Comparison of ENCODE assay signal across 22 cellular contexts in the genomic region with DNA sequence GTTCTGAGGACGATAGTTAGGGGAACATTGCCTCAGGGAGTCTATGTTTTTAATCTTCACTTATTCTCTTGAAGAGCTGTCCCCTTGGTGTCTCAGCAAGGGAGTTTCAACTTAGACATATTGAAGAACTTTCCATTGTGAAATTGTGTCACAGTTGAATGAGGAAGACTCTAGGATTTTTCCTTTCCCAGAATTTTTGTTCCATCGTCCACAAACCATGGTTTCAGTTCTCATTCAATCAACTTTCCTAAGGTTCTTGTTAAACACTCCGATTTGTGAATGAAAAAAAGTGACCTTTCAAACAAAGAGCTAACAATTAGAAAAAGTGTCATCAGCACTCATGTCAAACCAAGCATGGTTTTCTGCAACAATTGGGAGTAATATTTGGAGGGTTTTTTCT.
DNase-seq lines count a peak whose midpoint lies in the region; ATAC-seq, FAIRE-seq and TF ChIP-seq lines count a peak whose summit lies in the region.
"Had no signal": no experiment of that assay in that cellular context is flagged by ENCODE, and none has a peak within 500 bp of the region (broad histone marks: within the 10 kb centered on the region; RNA-seq: fewer than 3 reads in every experiment).

No MANE protein-coding gene starts in this region.

- no peak overlapping the region for H3K18ac ChIP-seq in H1 (ENCODE audit: extremely low read depth, low read length)

- 0 out of 2 replicates have a peak overlapping the region, but pooled peaks have one; percentile 16 for H2AFZ ChIP-seq in H1 (ENCODE audit: low read length)

- H3K9me3 Mint-ChIP-seq in stimulated activated naive CD8-positive, alpha-beta T cell treated with anti-CD3 and anti-CD28 coated beads, Interleukin-15, Interleukin-2, amounts not matched to agents 100 ng/mL and 50 ng/mL, for 24 hours, result no peaks in the 10 kb centered on the region

- no peak for FAIRE-seq in H1 (lab: Jason Lieb, UNC)

- peak overlapping the region; percentile 27 for H3K27ac Mint-ChIP-seq in stimulated activated naive CD8-positive, alpha-beta T cell treated with anti-CD3 and anti-CD28 coated beads, Interleukin-15, Interleukin-2, amounts not matched to agents 100 ng/mL and 50 ng/mL, for 24 hours
- peak overlapping the region; percentile 98 for H3K27ac Mint-ChIP-seq in T-helper 17 cell

- no peak overlapping the region for H3K4me3 ChIP-seq in H1 (ENCODE audit: extremely low read depth in 1 of 4, insufficient read depth in 2 of 4, low read depth in 3 of 4, low read length in 4 of 4)
- H3K4me3 ChIP-seq in Peyer's patch, result no peak overlapping the region
- H3K4me3 ChIP-seq: body of pancreas, esophagus muscularis mucosa, gastrocnemius medialis, lung, psoas muscle, testis, vagina had no signal

- no peaks in the 10 kb centered on the region for H3K27me3 ChIP-seq in H1 (replicated peaks in 1 of 4; ENCODE audit: control insufficient read depth in 3 of 4, extremely low read depth in 1 of 4, insufficient read depth in 3 of 4, low read length in 3 of 4)
- no peaks in the 10 kb centered on the region for H3K27me3 ChIP-seq in Peyer's patch
- H3K27me3 ChIP-seq: gastrocnemius medialis, testis, vagina had no signal

- H3K9ac ChIP-seq in H1 (replicated peaks in 1 of 4; ENCODE audit: extremely low read depth in 1 of 4, low read depth in 3 of 4, low read length in 3 of 4), result no peak overlapping the region

- H3K4me2 ChIP-seq in H1 (ENCODE audit: insufficient read depth in 1 of 2, low read depth in 2 of 2, low read length in 2 of 2), result no peak overlapping the region

- no peak overlapping the region for H2BK5ac ChIP-seq in H1 (ENCODE audit: low read depth, low read length)

- no peak for TF ChIP-seq EP300 in H1 (IDR thresholded peaks at IDR 0.05; ENCODE audit: borderline replicate concordance in 1 of 2, low read depth in 2 of 2, low read length in 2 of 2)

- no peak for DNase-seq in stimulated activated naive CD8-positive, alpha-beta T cell treated with anti-CD3 and anti-CD28 coated beads, Interleukin-15, Interleukin-2, amounts not matched to agents 100 U/mL and 50 U/mL, for 24 hours
- DNase-seq in T-helper 17 cell (no peak), H1 (ENCODE audit: low read depth in 1 of 2, low spot score in 2 of 2) (no peak), NCI-H2029 treated with DMSO at 0.1 percent for 48 hours (lab: John Stamatoyannopoulos, UW) (no peak), SKM-1 treated with dmso at 0.1 percent for 144 hours (lab: John Stamatoyannopoulos, UW; ENCODE audit: unreplicated experiment) (no peak), Peyer's patch (no peak)
- DNase-seq: effector CD8-positive, alpha-beta T cell; gastrocnemius medialis; hippocampal formation; islet precursor cell; KG1; NCI-H1048; NCI-H187 treated with DMSO at 0.1 percent for 48 hours; NCI-H774; psoas muscle; testis had no signal

- H3K36me3 Mint-ChIP-seq in stimulated activated naive CD8-positive, alpha-beta T cell treated with anti-CD3 and anti-CD28 coated beads, Interleukin-15, Interleukin-2, amounts not matched to agents 100 ng/mL and 50 ng/mL, for 24 hours (ENCODE audit: low read depth), result no peaks in the 10 kb centered on the region
- H3K36me3 Mint-ChIP-seq in T-helper 17 cell (ENCODE audit: low read depth), result peaks cover 2% of the 10 kb centered on the region

- 86% methylated on average over 3 of the region's 3 CpGs; no CpG with 5 or more reads in 1 of the 2 experiments for WGBS in H1 (ENCODE audit: extremely low coverage in 1 of 2, insufficient coverage in 1 of 2, insufficient read length in 1 of 2, insufficient replicate concordance in 2 of 2, low coverage in 1 of 2, low lambda C conversion rate in 2 of 2, missing lambda C conversion rate in 1 of 2), 2 experiments

- TF ChIP-seq RAD21 in H1 (IDR thresholded peaks at IDR 0.05 in 1 of 2, conservative IDR thresholded peaks at IDR 0.05 in 1 of 2; ENCODE audit: low read depth in 2 of 2, low read length in 2 of 2), result no peak

- no peak overlapping the region for H2BK120ac ChIP-seq in H1 (replicated peaks; ENCODE audit: low read depth, low read length)

- H4K5ac ChIP-seq in H1 (ENCODE audit: insufficient read length, low read depth, low read length), result no peak overlapping the region

- H3K4me3 Mint-ChIP-seq in stimulated activated naive CD8-positive, alpha-beta T cell treated with anti-CD3 and anti-CD28 coated beads, Interleukin-15, Interleukin-2, amounts not matched to agents 100 ng/mL and 50 ng/mL, for 24 hours, result peak overlapping the region; percentile 11
- peak overlapping the region; percentile 75 for H3K4me3 Mint-ChIP-seq in T-helper 17 cell

- no peaks in the 10 kb centered on the region for H3K23me2 ChIP-seq in H1 (ENCODE audit: low read depth, low read length)

- H3K27me3 Mint-ChIP-seq in stimulated activated naive CD8-positive, alpha-beta T cell treated with anti-CD3 and anti-CD28 coated beads, Interleukin-15, Interleukin-2, amounts not matched to agents 100 ng/mL and 50 ng/mL, for 24 hours, result peaks cover under 1% of the 10 kb centered on the region
- no peaks in the 10 kb centered on the region for H3K27me3 Mint-ChIP-seq in T-helper 17 cell

- H3K9me3 ChIP-seq in T-helper 17 cell (ENCODE audit: control insufficient read depth, low read length, poor library complexity, severe bottlenecking) (no peaks in the 10 kb centered on the region), H1 (ENCODE audit: insufficient read depth in 2 of 2, low read depth in 1 of 2, low read length in 1 of 2) (no peaks in the 10 kb centered on the region), Peyer's patch (no peaks in the 10 kb centered on the region)
- H3K9me3 ChIP-seq: body of pancreas, esophagus muscularis mucosa, gastrocnemius medialis, neutrophil, psoas muscle, testis, vagina had no signal

- H4K20me1 ChIP-seq in H1 (replicated peaks in 1 of 2; ENCODE audit: control insufficient read depth in 1 of 2, insufficient read depth in 2 of 2, low read length in 2 of 2), result no peaks in the 10 kb centered on the region

- TF ChIP-seq CTCF in H1 (IDR thresholded peaks at IDR 0.05; ENCODE audit: control extremely low read depth in 1 of 3, insufficient read depth in 1 of 3, low read depth in 1 of 3, low read length in 3 of 3), result no peak
- no peak for TF ChIP-seq CTCF in Peyer's patch (IDR thresholded peaks at IDR 0.05)

- no peaks in the 10 kb centered on the region for H3K79me1 ChIP-seq in H1 (ENCODE audit: low read depth, low read length)

- POLR2A ChIA-PET in H1 (lab: Charles Lee; ENCODE audit: partially characterized antibody), result no interaction called here

- H2AK5ac ChIP-seq in H1 (ENCODE audit: low read depth, low read length), result no peak overlapping the region

- H4K8ac ChIP-seq in H1 (ENCODE audit: extremely low read depth, insufficient read depth, low read length), result no peak overlapping the region

- H2BK15ac ChIP-seq in H1 (ENCODE audit: low read length), result no peak overlapping the region

- H3K4ac ChIP-seq in H1 (replicated peaks; ENCODE audit: insufficient read length, low read depth, low read length), result no peak overlapping the region

- no peak overlapping the region for H2BK20ac ChIP-seq in H1 (ENCODE audit: low read length)

- no peaks in the 10 kb centered on the region for H3K79me2 ChIP-seq in H1 (ENCODE audit: control insufficient read depth in 1 of 2, insufficient read depth in 2 of 2, low read length in 2 of 2)

- peaks cover 18% of the 10 kb centered on the region for H3K4me1 Mint-ChIP-seq in stimulated activated naive CD8-positive, alpha-beta T cell treated with anti-CD3 and anti-CD28 coated beads, Interleukin-15, Interleukin-2, amounts not matched to agents 100 ng/mL and 50 ng/mL, for 24 hours (ENCODE audit: low read depth)
- peaks cover 29% of the 10 kb centered on the region for H3K4me1 Mint-ChIP-seq in T-helper 17 cell

- no peaks in the 10 kb centered on the region; a peak in 1 of 7 replicates for H3K4me1 ChIP-seq in H1 (replicated peaks in 1 of 4; ENCODE audit: control insufficient read depth in 3 of 4, insufficient read depth in 4 of 4, low read length in 3 of 4)
- H3K4me1 ChIP-seq in Peyer's patch, result no peaks in the 10 kb centered on the region
- H3K4me1 ChIP-seq: body of pancreas, esophagus muscularis mucosa, gastrocnemius medialis, psoas muscle, testis, vagina had no signal

- ATAC-seq in stimulated activated naive CD8-positive, alpha-beta T cell treated with anti-CD3 and anti-CD28 coated beads, Interleukin-15, Interleukin-2, amounts not matched to agents 100 U/mL and 50 U/mL, for 24 hours, result no peak
- no peak for ATAC-seq in T-helper 17 cell
- ATAC-seq: body of pancreas, gastrocnemius medialis, psoas muscle had no signal

- H3K36me3 ChIP-seq in H1 (ENCODE audit: control insufficient read depth in 2 of 4, insufficient read depth in 4 of 4, low read length in 3 of 4) (no peaks in the 10 kb centered on the region), Peyer's patch (no peaks in the 10 kb centered on the region)
- H3K36me3 ChIP-seq: esophagus muscularis mucosa, gastrocnemius medialis, neutrophil, vagina had no signal

- CTCF ChIA-PET in H1 (lab: Charles Lee; ENCODE audit: partially characterized antibody), result interaction anchor here (1.2 to 1.4 kb wide), 3 partner anchors 97 to 220 kb away, joined by 3 to 4 read pairs (median 4); no protein-coding TSS in a partner anchor

- H3K14ac ChIP-seq in H1 (ENCODE audit: insufficient read length), result no peak overlapping the region

- H3K23ac ChIP-seq in H1 (ENCODE audit: insufficient read length), result no peak overlapping the region

- TF ChIP-seq POLR2A in H1 (IDR thresholded peaks at IDR 0.05; ENCODE audit: control extremely low read depth in 1 of 2, low read depth in 2 of 2, low read length in 2 of 2) (no peak), Peyer's patch (IDR thresholded peaks at IDR 0.05) (no peak)

- H2BK12ac ChIP-seq in H1 (ENCODE audit: low read depth, low read length), result no peak overlapping the region

- no peak overlapping the region for H3K56ac ChIP-seq in H1 (replicated peaks; ENCODE audit: insufficient read length, low read depth, low read length)

- H3K27ac ChIP-seq in H1 (ENCODE audit: low read depth, low read length) (no peak overlapping the region), Peyer's patch (no peak overlapping the region)
- H3K27ac ChIP-seq: body of pancreas, esophagus muscularis mucosa, gastrocnemius medialis, neutrophil, psoas muscle, testis, vagina had no signal

- no peak overlapping the region for H4K91ac ChIP-seq in H1 (replicated peaks; ENCODE audit: insufficient read length, low read length)
